Comparison of ENCODE assay signal across 11 cellular contexts in the genomic region with DNA sequence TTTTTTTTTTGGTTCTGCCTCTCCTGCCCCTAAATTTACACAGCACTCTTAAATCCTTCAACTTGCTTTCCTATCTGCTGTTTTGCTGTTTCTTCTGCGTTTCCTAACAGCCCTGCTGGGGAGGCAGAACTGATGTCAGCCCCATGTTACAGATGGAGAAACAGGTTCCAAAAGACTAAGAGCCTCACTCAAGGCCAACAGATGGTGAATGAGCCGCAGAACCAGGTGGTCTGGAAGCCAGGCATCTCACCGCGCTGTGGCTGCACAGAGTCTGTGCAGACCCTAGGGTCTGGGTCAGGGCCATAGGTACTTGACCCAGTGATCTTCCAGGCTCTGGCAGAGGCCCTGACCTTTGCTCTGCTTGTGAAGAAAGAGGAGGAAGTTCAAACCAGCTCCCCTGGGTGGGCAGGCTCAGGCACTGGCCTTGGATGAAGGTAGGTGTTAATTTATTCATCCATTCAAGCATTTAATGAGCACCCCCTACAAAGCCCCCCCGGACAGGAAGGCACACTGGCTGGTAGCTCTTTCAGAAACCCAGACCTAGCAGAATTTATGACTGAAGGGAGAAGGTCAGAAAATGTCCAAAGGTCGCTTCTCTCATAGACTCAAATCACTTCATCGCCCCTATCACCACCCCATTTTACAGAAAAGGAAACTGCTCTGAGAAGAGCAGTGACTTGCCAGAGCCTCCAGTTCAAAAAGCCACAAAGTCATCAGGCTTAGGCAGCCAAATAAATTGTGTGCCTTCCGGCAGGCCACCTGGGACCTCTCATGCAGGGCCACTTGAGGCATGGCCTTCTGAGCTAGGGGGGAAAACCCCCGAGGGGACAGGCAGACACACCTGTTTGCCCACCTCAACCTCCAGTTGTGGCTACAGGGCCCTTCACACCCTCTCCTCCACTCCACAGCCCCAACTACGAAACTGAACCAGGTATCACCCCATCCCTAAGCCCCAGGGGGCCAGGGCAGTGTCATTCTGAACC. TPM values are rescaled to one million over a fixed set of nuclear protein-coding genes. Genes with fewer than 3 reads are reported as not detected.
DNase-seq lines count a peak whose midpoint lies in the region; ATAC-seq, FAIRE-seq and TF ChIP-seq lines count a peak whose summit lies in the region.
"Had no signal": no experiment of that assay in that cellular context is flagged by ENCODE, and none has a peak within 500 bp of the region (broad histone marks: within the 10 kb centered on the region; RNA-seq: fewer than 3 reads in every experiment).

No MANE protein-coding gene starts in this region.

- 0 out of 4 replicates have a peak, but pooled peaks cover 0 to 3% of the 10 kb centered on the region in 2 experiments for H3K79me2 ChIP-seq in H1 (ENCODE audit: control insufficient read depth in 1 of 2, insufficient read depth in 2 of 2, low read length in 2 of 2)

- no peaks in the 10 kb centered on the region for H3K9me3 ChIP-seq in breast epithelium
- H3K9me3 ChIP-seq in H1 (ENCODE audit: insufficient read depth in 2 of 2, low read depth in 1 of 2, low read length in 1 of 2): no peaks in the 10 kb centered on the region
- H3K9me3 ChIP-seq: ovary had no signal

- H4K5ac ChIP-seq in H1 (ENCODE audit: insufficient read length, low read depth, low read length): peak overlapping the region; percentile 18

- CTCF ChIA-PET in MCF 10A (lab: Yijun Ruan, JAX): no interaction called here
- CTCF ChIA-PET in H1 (lab: Charles Lee; ENCODE audit: partially characterized antibody): interaction anchor here (1.0 to 3.5 kb wide), 4 partner anchors 9 to 16 kb away, joined by 4 to 23 read pairs (median 6); no protein-coding TSS in a partner anchor

- peaks cover 10% of the 10 kb centered on the region for H3K23me2 ChIP-seq in H1 (ENCODE audit: low read depth, low read length)

- peak overlapping the region; percentile 5 to 52; a peak in 2 of 4 replicates for H3K4me2 ChIP-seq in H1 (ENCODE audit: insufficient read depth in 1 of 2, low read depth in 2 of 2, low read length in 2 of 2)

- H3K9ac ChIP-seq in H1 (replicated peaks in 1 of 4; ENCODE audit: extremely low read depth in 1 of 4, low read depth in 3 of 4, low read length in 3 of 4): peak overlapping the region in 2 of 4 experiments; percentile 7 to 17; a peak in 1 of 7 replicates

- no peak overlapping the region; the same call in 1 of the 2 replicates for H3K18ac ChIP-seq in H1 (ENCODE audit: extremely low read depth, low read length)

- peak overlapping the region; percentile 69; the same call in 1 of the 2 replicates for H2BK20ac ChIP-seq in H1 (ENCODE audit: low read length)

- no peaks in the 10 kb centered on the region for H3K36me3 ChIP-seq in breast epithelium
- peaks cover 0 to 6% (median 0%) of the 10 kb centered on the region in 4 experiments; a peak in 1 of 8 replicates for H3K36me3 ChIP-seq in H1 (ENCODE audit: control insufficient read depth in 2 of 4, insufficient read depth in 4 of 4, low read length in 3 of 4)
- H3K36me3 ChIP-seq: ovary had no signal

- peaks cover 12% of the 10 kb centered on the region for H3K79me1 ChIP-seq in H1 (ENCODE audit: low read depth, low read length)

- no peak overlapping the region for H2BK5ac ChIP-seq in H1 (ENCODE audit: low read depth, low read length)

- H3K36me3 Mint-ChIP-seq in MCF 10A (ENCODE audit: insufficient read depth, unreplicated experiment) (no peaks in the 10 kb centered on the region), chondrocyte (ENCODE audit: low read depth) (no peaks in the 10 kb centered on the region)

- H3K27ac Mint-ChIP-seq in MCF 10A (ENCODE audit: low read depth, unreplicated experiment) (no peak overlapping the region), chondrocyte (ENCODE audit: unreplicated experiment) (no peak overlapping the region)

- H3K4me3 Mint-ChIP-seq in MCF 10A (ENCODE audit: unreplicated experiment): no peak overlapping the region
- no peak overlapping the region for H3K4me3 Mint-ChIP-seq in chondrocyte (ENCODE audit: unreplicated experiment)

- no peaks in the 10 kb centered on the region for H3K27me3 ChIP-seq in breast epithelium
- H3K27me3 ChIP-seq in H1 (replicated peaks in 1 of 4; ENCODE audit: control insufficient read depth in 3 of 4, extremely low read depth in 1 of 4, insufficient read depth in 3 of 4, low read length in 3 of 4): peaks cover 3 to 16% (median 9%) of the 10 kb centered on the region in 4 experiments
- H3K27me3 ChIP-seq: ovary had no signal

- FAIRE-seq in H1 (lab: Jason Lieb, UNC): no peak

- H2BK15ac ChIP-seq in H1 (ENCODE audit: low read length): peak overlapping the region; percentile 72; the same call in 1 of the 2 replicates

- H3K4me3 ChIP-seq in breast epithelium: peak overlapping the region in 1 of 3 donors; percentile 71
- no peak overlapping the region for H3K4me3 ChIP-seq in H1 (ENCODE audit: extremely low read depth in 1 of 4, insufficient read depth in 2 of 4, low read depth in 3 of 4, low read length in 4 of 4)
- H3K4me3 ChIP-seq: ovary had no signal

- H3K27ac ChIP-seq in breast epithelium: peak overlapping the region; percentile 87 to 97
- H3K27ac ChIP-seq in H1 (ENCODE audit: low read depth, low read length): no peak overlapping the region
- H3K27ac ChIP-seq: ovary had no signal

- peak overlapping the region; percentile 30 for H2BK120ac ChIP-seq in H1 (replicated peaks; ENCODE audit: low read depth, low read length)

- no peak for TF ChIP-seq CTCF in breast epithelium (IDR thresholded peaks at IDR 0.05)
- no peak for TF ChIP-seq CTCF in MCF 10A (IDR thresholded peaks at IDR 0.05; ENCODE audit: unreplicated experiment)
- no peak for TF ChIP-seq CTCF in H1 (IDR thresholded peaks at IDR 0.05; ENCODE audit: control extremely low read depth in 1 of 3, insufficient read depth in 1 of 3, low read depth in 1 of 3, low read length in 3 of 3)
- TF ChIP-seq CTCF in chondrocyte (IDR thresholded peaks at IDR 0.05): no peak

- DNase-seq in breast epithelium (ENCODE audit: low spot score in 2 of 2) (no peak), MCF 10A (ENCODE audit: unreplicated experiment) (no peak), H1 (ENCODE audit: low read depth in 1 of 2, low spot score in 2 of 2) (no peak), kidney glomerular epithelial cell (lab: John Stamatoyannopoulos, UW) (no peak), HuH-7 (ENCODE audit: low spot score) (no peak), chondrocyte (ENCODE audit: low spot score) (no peak)
- DNase-seq: activated T-cell treated with anti-CD3 and anti-CD28 coated beads for 4 hours; stimulated activated naive CD4-positive, alpha-beta T cell had no signal

- no peak overlapping the region for H3K14ac ChIP-seq in H1 (ENCODE audit: insufficient read length)

- H3K4ac ChIP-seq in H1 (replicated peaks; ENCODE audit: insufficient read length, low read depth, low read length): no peak overlapping the region

- H3K23ac ChIP-seq in H1 (ENCODE audit: insufficient read length): no peak overlapping the region

- no peak overlapping the region for H3K56ac ChIP-seq in H1 (replicated peaks; ENCODE audit: insufficient read length, low read depth, low read length)

- BruUV-seq in MCF 10A (replicated peaks; lab: Mats Ljungman, UMichigan): no TSS peak

- no peak for TF ChIP-seq POLR2A in breast epithelium (IDR thresholded peaks at IDR 0.05)
- no peak for TF ChIP-seq POLR2A in H1 (IDR thresholded peaks at IDR 0.05; ENCODE audit: control extremely low read depth in 1 of 2, low read depth in 2 of 2, low read length in 2 of 2)

- intact Hi-C loops in breast epithelium (cut with DNase I; ENCODE audit: low total_unique reads) (no loop called here), MCF 10A (cut with micrococcal nuclease) (no loop called here)

- H3K4me1 Mint-ChIP-seq in MCF 10A (ENCODE audit: insufficient read depth, unreplicated experiment) (no peaks in the 10 kb centered on the region), chondrocyte (ENCODE audit: low read depth) (peaks cover 10% of the 10 kb centered on the region)

- no peaks in the 10 kb centered on the region for H3K9me3 Mint-ChIP-seq in MCF 10A (ENCODE audit: unreplicated experiment)
- H3K9me3 Mint-ChIP-seq in chondrocyte (ENCODE audit: low read depth): no peaks in the 10 kb centered on the region

- no peak for TF ChIP-seq EP300 in H1 (IDR thresholded peaks at IDR 0.05; ENCODE audit: borderline replicate concordance in 1 of 2, low read depth in 2 of 2, low read length in 2 of 2)

- H3K4me1 ChIP-seq in breast epithelium (peaks cover 8 to 27% of the 10 kb centered on the region in 2 donors), H1 (replicated peaks in 1 of 4; ENCODE audit: control insufficient read depth in 3 of 4, insufficient read depth in 4 of 4, low read length in 3 of 4) (peaks cover 19 to 30% (median 22%) of the 10 kb centered on the region in 4 experiments)

- POLR2A ChIA-PET in MCF 10A (lab: Yijun Ruan, JAX) (no interaction called here), H1 (lab: Charles Lee; ENCODE audit: partially characterized antibody) (interaction anchor here (0.5 to 1.9 kb wide), 8 partner anchors 10 to 401 kb away, joined by 3 to 6 read pairs (median 4); no protein-coding TSS in a partner anchor)

- no peak overlapping the region; the same call in 1 of the 2 replicates for H2AK5ac ChIP-seq in H1 (ENCODE audit: low read depth, low read length)

- H2AFZ ChIP-seq in H1 (ENCODE audit: low read length): no peak overlapping the region

- ATAC-seq in HG03135 (IDR thresholded peaks at IDR 0.05; ENCODE audit: unreplicated experiment) (peak; percentile 41), HG02885 (IDR thresholded peaks at IDR 0.05; ENCODE audit: poor library complexity, unreplicated experiment) (no peak)

- H4K8ac ChIP-seq in H1 (ENCODE audit: extremely low read depth, insufficient read depth, low read length): no peak overlapping the region; the same call in 1 of the 2 replicates

- no peaks in the 10 kb centered on the region for H3K27me3 Mint-ChIP-seq in MCF 10A (ENCODE audit: insufficient read depth, unreplicated experiment)
- H3K27me3 Mint-ChIP-seq in chondrocyte (ENCODE audit: low read depth): peaks cover 5% of the 10 kb centered on the region

- H4K20me1 ChIP-seq in H1 (replicated peaks in 1 of 2; ENCODE audit: control insufficient read depth in 1 of 2, insufficient read depth in 2 of 2, low read length in 2 of 2): peaks cover 0 to 2% of the 10 kb centered on the region in 2 experiments

- peak overlapping the region; percentile 68; the same call in 1 of the 2 replicates for H2BK12ac ChIP-seq in H1 (ENCODE audit: low read depth, low read length)

- no peak for TF ChIP-seq RAD21 in H1 (IDR thresholded peaks at IDR 0.05 in 1 of 2, conservative IDR thresholded peaks at IDR 0.05 in 1 of 2; ENCODE audit: low read depth in 2 of 2, low read length in 2 of 2)

- H4K91ac ChIP-seq in H1 (replicated peaks; ENCODE audit: insufficient read length, low read length): peak overlapping the region; percentile 71

- 80% methylated on average over 10 of the region's 10 CpGs; no CpG with 5 or more reads in 1 of the 2 experiments for WGBS in H1 (ENCODE audit: extremely low coverage in 1 of 2, insufficient coverage in 1 of 2, insufficient read length in 1 of 2, insufficient replicate concordance in 2 of 2, low coverage in 1 of 2, low lambda C conversion rate in 2 of 2, missing lambda C conversion rate in 1 of 2), 2 experiments

RNA-seq across cellular contexts. Expression of gene CHDH, which starts 2.7 kb away (rescaled TPM):
- 10 to 100 TPM in 2 of 3 donors, 1 to 10 TPM in 1; 2.9 to 67.0 (median 27.9) TPM for total RNA-seq in breast epithelium
- 0.49 and 0.56 TPM in 2 replicates for total RNA-seq in MCF 10A (2022)
- 8.9 and 10.3 TPM in 2 replicates for total RNA-seq in H1 (2021; fragmentation: NEBNext Ultra II Directional; extraction: Animal tissue kit (Norgen Biotek cat#: 25700))
- polyA plus RNA-seq in H1 (2011; rRNA removed): 4.9 and 7.3 TPM in 2 replicates
- 5.5 TPM for polyA plus RNA-seq in H1 (2011; cell fraction: cytosol; rRNA removed)
- polyA plus RNA-seq in H1 (2011; cell fraction: nucleus; rRNA removed): 10.1 TPM
- 7.7 to 9.2 TPM (median 8.3 TPM) in 4 replicates for polyA plus RNA-seq in H1 (2012, experiment 1 of 2)
- 2.2 TPM for polyA plus RNA-seq in H1 (2012, experiment 2 of 2)
- 3.4 TPM for polyA plus RNA-seq in H1 (2013, experiment 1 of 2)
- polyA plus RNA-seq in H1 (2013, experiment 2 of 2): 3.0 TPM
- polyA minus RNA-seq in H1 (2011; rRNA and poly(A)+ RNA removed): 6.6 and 8.2 TPM in 2 replicates
- polyA minus RNA-seq in H1 (2011; cell fraction: cytosol; rRNA and poly(A)+ RNA removed): 7.0 TPM
- polyA minus RNA-seq in H1 (2011; cell fraction: nucleus; rRNA and poly(A)+ RNA removed): 7.1 TPM
- 0.46 to 0.67 TPM (median 0.60 TPM) in 3 replicates for total RNA-seq in chondrocyte

RNA-seq across cellular contexts. Expression of gene IL17RB, which starts 2.9 kb away (rescaled TPM):
- total RNA-seq in breast epithelium (10 to 100 TPM in 2 of 3 donors, under 1 TPM in 1; 0.64 to 61.6 (median 46.5) TPM), MCF 10A (2022) (0.19 and 0.42 TPM in 2 replicates), chondrocyte (0.22 to 0.36 TPM (median 0.31 TPM) in 3 replicates)
- total RNA-seq in H1 (2021; fragmentation: NEBNext Ultra II Directional; extraction: Animal tissue kit (Norgen Biotek cat#: 25700)): 6.9 and 7.0 TPM in 2 replicates
- 13.3 and 24.6 TPM in 2 replicates for polyA plus RNA-seq in H1 (2011; rRNA removed)
- polyA plus RNA-seq in H1 (2011; cell fraction: cytosol; rRNA removed): 18.2 TPM
- polyA plus RNA-seq in H1 (2011; cell fraction: nucleus; rRNA removed): 37.5 TPM
- 10.2 to 14.6 TPM (median 13.4 TPM) in 4 replicates for polyA plus RNA-seq in H1 (2012, experiment 1 of 2)
- 2.8 TPM for polyA plus RNA-seq in H1 (2012, experiment 2 of 2)
- polyA plus RNA-seq in H1 (2013, experiment 1 of 2): 7.9 TPM
- 7.8 TPM for polyA plus RNA-seq in H1 (2013, experiment 2 of 2)
- polyA minus RNA-seq in H1 (2011; rRNA and poly(A)+ RNA removed): 10.2 and 22.3 TPM in 2 replicates
- polyA minus RNA-seq in H1 (2011; cell fraction: cytosol; rRNA and poly(A)+ RNA removed): 4.8 TPM
- polyA minus RNA-seq in H1 (2011; cell fraction: nucleus; rRNA and poly(A)+ RNA removed): 9.0 TPM

RNA-seq across cellular contexts. Expression of gene ACTR8, which starts 38.5 kb away (rescaled TPM):
- total RNA-seq in breast epithelium: 10 to 100 TPM; 20.0 to 29.0 (median 22.6) TPM
- 27.7 and 37.1 TPM in 2 replicates for total RNA-seq in MCF 10A (2022)
- total RNA-seq in H1 (2021; fragmentation: NEBNext Ultra II Directional; extraction: Animal tissue kit (Norgen Biotek cat#: 25700)): 25.4 and 26.9 TPM in 2 replicates
- polyA plus RNA-seq in H1 (2011; rRNA removed): 5.9 and 8.3 TPM in 2 replicates
- 11.9 TPM for polyA plus RNA-seq in H1 (2011; cell fraction: cytosol; rRNA removed)
- polyA plus RNA-seq in H1 (2011; cell fraction: nucleus; rRNA removed): 13.1 TPM
- polyA plus RNA-seq in H1 (2012, experiment 1 of 2): 16.9 to 21.6 TPM (median 18.6 TPM) in 4 replicates
- polyA plus RNA-seq in H1 (2012, experiment 2 of 2): 3.1 TPM
- 10.5 TPM for polyA plus RNA-seq in H1 (2013, experiment 1 of 2)
- polyA plus RNA-seq in H1 (2013, experiment 2 of 2): 10.4 TPM
- 22.6 and 26.5 TPM in 2 replicates for polyA minus RNA-seq in H1 (2011; rRNA and poly(A)+ RNA removed)
- 18.3 TPM for polyA minus RNA-seq in H1 (2011; cell fraction: cytosol; rRNA and poly(A)+ RNA removed)
- polyA minus RNA-seq in H1 (2011; cell fraction: nucleus; rRNA and poly(A)+ RNA removed): 19.4 TPM
- total RNA-seq in chondrocyte: 37.0 to 47.3 TPM (median 42.6 TPM) in 3 replicates

RNA-seq across cellular contexts. Expression of gene SELENOK, which starts 48.2 kb away (rescaled TPM):
- total RNA-seq in breast epithelium: 10 to 100 TPM; 42.4 to 63.6 (median 52.8) TPM
- total RNA-seq in MCF 10A (2022): 55.6 and 66.4 TPM in 2 replicates
- total RNA-seq in H1 (2021; fragmentation: NEBNext Ultra II Directional; extraction: Animal tissue kit (Norgen Biotek cat#: 25700)): 32.5 and 40.2 TPM in 2 replicates
- polyA plus RNA-seq in H1 (2011; rRNA removed): 12.6 and 26.9 TPM in 2 replicates
- 35.4 TPM for polyA plus RNA-seq in H1 (2011; cell fraction: cytosol; rRNA removed)
- 9.4 TPM for polyA plus RNA-seq in H1 (2011; cell fraction: nucleus; rRNA removed)
- polyA plus RNA-seq in H1 (2012, experiment 1 of 2): 31.6 to 58.1 TPM (median 37.3 TPM) in 4 replicates
- 68.3 TPM for polyA plus RNA-seq in H1 (2012, experiment 2 of 2)
- 50.8 TPM for polyA plus RNA-seq in H1 (2013, experiment 1 of 2)
- polyA plus RNA-seq in H1 (2013, experiment 2 of 2): 58.0 TPM
- polyA minus RNA-seq in H1 (2011; rRNA and poly(A)+ RNA removed): 9.3 and 13.0 TPM in 2 replicates
- 7.3 TPM for polyA minus RNA-seq in H1 (2011; cell fraction: cytosol; rRNA and poly(A)+ RNA removed)
- 9.6 TPM for polyA minus RNA-seq in H1 (2011; cell fraction: nucleus; rRNA and poly(A)+ RNA removed)
- 28.2 to 33.7 TPM (median 29.6 TPM) in 3 replicates for total RNA-seq in chondrocyte
